34 cellular contexts compared by ENCODE assay signal in the genomic region with DNA sequence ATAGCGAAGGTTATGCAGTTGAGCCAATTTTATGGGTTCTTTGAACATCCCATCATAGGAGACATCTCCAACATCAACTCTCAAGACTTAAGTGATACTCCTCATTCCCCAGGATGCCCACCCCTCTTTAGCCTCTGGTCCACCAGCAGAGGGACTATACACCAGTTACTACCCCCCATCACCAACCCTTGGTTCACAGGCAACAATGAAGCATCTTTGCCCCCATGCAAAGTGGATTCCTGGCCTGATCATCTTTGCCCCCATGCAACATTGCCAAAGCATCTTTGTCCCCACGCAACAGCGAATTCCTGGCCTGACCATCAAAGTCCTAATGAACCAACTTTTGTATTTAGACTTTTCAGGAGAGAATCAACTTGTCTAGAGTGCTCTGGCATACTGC. TPM values are rescaled to one million over a fixed set of nuclear protein-coding genes. Genes with fewer than 3 reads are reported as not detected.
DNase-seq lines count a peak whose midpoint lies in the region; ATAC-seq and TF ChIP-seq lines count a peak whose summit lies in the region.
"Had no signal": no experiment of that assay in that cellular context is flagged by ENCODE, and none has a peak within 500 bp of the region (broad histone marks: within the 10 kb centered on the region; RNA-seq: fewer than 3 reads in every experiment).

No MANE protein-coding gene starts in this region.

- H3K27ac Mint-ChIP-seq in activated CD4-positive, alpha-beta T cell treated with anti-CD3 and anti-CD28 coated beads, Interleukin-2, amount 10 ng/mL, durations not matched to agents 7 days and 5 days: peak overlapping the region; percentile 48
- no peak overlapping the region for H3K27ac Mint-ChIP-seq in activated CD4-positive, alpha-beta T cell treated with anti-CD3 and anti-CD28 coated beads for 36 hours
- peak overlapping the region; percentile 59 for H3K27ac Mint-ChIP-seq in activated CD8-positive, alpha-beta T cell treated with anti-CD3 and anti-CD28 coated beads for 36 hours
- H3K27ac Mint-ChIP-seq in central memory CD8-positive, alpha-beta T cell (ENCODE audit: low read depth): peak overlapping the region; percentile 98
- H3K27ac Mint-ChIP-seq: CD14-positive monocyte, endodermal cell had no signal

- ATAC-seq in activated CD4-positive, alpha-beta T cell treated with anti-CD3 and anti-CD28 coated beads for 36 hours: no peak
- ATAC-seq in activated CD8-positive, alpha-beta T cell treated with anti-CD3 and anti-CD28 coated beads for 36 hours: no peak
- no peak for ATAC-seq in central memory CD8-positive, alpha-beta T cell (replicated peaks; ENCODE audit: extremely low read depth, poor library complexity, severe bottlenecking)
- ATAC-seq in HG02981 (IDR thresholded peaks at IDR 0.05; ENCODE audit: unreplicated experiment): no peak
- no peak for ATAC-seq in GM19455 (IDR thresholded peaks at IDR 0.05; ENCODE audit: unreplicated experiment)
- ATAC-seq: esophagus mucosa, right cardiac atrium had no signal

- H3K9me3 Mint-ChIP-seq in activated CD4-positive, alpha-beta T cell treated with anti-CD3 and anti-CD28 coated beads, Interleukin-2, amount 10 ng/mL, durations not matched to agents 7 days and 5 days: peaks cover 10% of the 10 kb centered on the region
- H3K9me3 Mint-ChIP-seq in activated CD4-positive, alpha-beta T cell treated with anti-CD3 and anti-CD28 coated beads for 36 hours (ENCODE audit: low read depth): no peaks in the 10 kb centered on the region
- H3K9me3 Mint-ChIP-seq in activated CD8-positive, alpha-beta T cell treated with anti-CD3 and anti-CD28 coated beads for 36 hours: no peaks in the 10 kb centered on the region
- H3K9me3 Mint-ChIP-seq in central memory CD8-positive, alpha-beta T cell: no peaks in the 10 kb centered on the region
- H3K9me3 Mint-ChIP-seq: endodermal cell had no signal

- H3K4me1 Mint-ChIP-seq in activated CD4-positive, alpha-beta T cell treated with anti-CD3 and anti-CD28 coated beads, Interleukin-2, amount 10 ng/mL, durations not matched to agents 7 days and 5 days: peaks cover 80% of the 10 kb centered on the region
- peaks cover 59% of the 10 kb centered on the region for H3K4me1 Mint-ChIP-seq in activated CD4-positive, alpha-beta T cell treated with anti-CD3 and anti-CD28 coated beads for 36 hours
- H3K4me1 Mint-ChIP-seq in activated CD8-positive, alpha-beta T cell treated with anti-CD3 and anti-CD28 coated beads for 36 hours (ENCODE audit: low read depth): peaks cover 65% of the 10 kb centered on the region
- peaks cover 82% of the 10 kb centered on the region for H3K4me1 Mint-ChIP-seq in central memory CD8-positive, alpha-beta T cell

- H3K36me3 Mint-ChIP-seq in activated CD4-positive, alpha-beta T cell treated with anti-CD3 and anti-CD28 coated beads, Interleukin-2, amount 10 ng/mL, durations not matched to agents 7 days and 5 days (ENCODE audit: low read depth): peaks cover 65% of the 10 kb centered on the region
- peaks cover 10% of the 10 kb centered on the region for H3K36me3 Mint-ChIP-seq in activated CD4-positive, alpha-beta T cell treated with anti-CD3 and anti-CD28 coated beads for 36 hours (ENCODE audit: low read depth)
- H3K36me3 Mint-ChIP-seq in activated CD8-positive, alpha-beta T cell treated with anti-CD3 and anti-CD28 coated beads for 36 hours (ENCODE audit: low read depth): peaks cover 32% of the 10 kb centered on the region
- peaks cover 4% of the 10 kb centered on the region for H3K36me3 Mint-ChIP-seq in central memory CD8-positive, alpha-beta T cell (ENCODE audit: insufficient read depth)
- H3K36me3 Mint-ChIP-seq: CD14-positive monocyte had no signal

- TF ChIP-seq CTCF in GM12872 (IDR thresholded peaks at IDR 0.05; ENCODE audit: insufficient read depth, low read depth, low read length): peak; percentile 28; the same call in 1 of the 3 replicates
- no peak for TF ChIP-seq CTCF in activated CD8-positive, alpha-beta T cell treated with anti-CD3 and anti-CD28 coated beads for 36 hours (IDR thresholded peaks at IDR 0.05)

- DNase-seq in activated CD4-positive, alpha-beta T cell treated with anti-CD3 and anti-CD28 coated beads, Interleukin-2, amount 10 ng/mL, durations not matched to agents 7 days and 5 days: no peak
- DNase-seq in activated CD4-positive, alpha-beta T cell treated with anti-CD3 and anti-CD28 coated beads for 36 hours: no peak
- DNase-seq in activated CD8-positive, alpha-beta T cell treated with anti-CD3 and anti-CD28 coated beads for 36 hours: no peak
- no peak for DNase-seq in central memory CD8-positive, alpha-beta T cell (ENCODE audit: low spot score in 2 of 2)
- no peak for DNase-seq in putamen (ENCODE audit: low spot score)
- DNase-seq: activated CD4-positive, alpha-beta T cell treated with anti-CD3 and anti-CD28 coated beads, Interleukin-2, amount 50 U/mL, for 1 hour; activated CD8-positive, alpha-beta memory T cell treated with anti-CD3 and anti-CD28 coated beads, Interleukin-2, amount 50 U/mL, for 48 hours; activated gamma-delta T cell; caudate nucleus; dermis blood vessel endothelial cell; DND-41; endodermal cell; GF-D8; glutamatergic neuron; left ventricle myocardium inferior; mesenchymal stem cell; MV-4-11; NCI-H146; NCI-H774; Peyer's patch; posterior cingulate gyrus; right cardiac atrium; SHP77; thyroid gland; uterus; WERI-Rb-1 had no signal

- no peak overlapping the region for H3K4me3 Mint-ChIP-seq in activated CD4-positive, alpha-beta T cell treated with anti-CD3 and anti-CD28 coated beads, Interleukin-2, amount 10 ng/mL, durations not matched to agents 7 days and 5 days
- H3K4me3 Mint-ChIP-seq in activated CD4-positive, alpha-beta T cell treated with anti-CD3 and anti-CD28 coated beads for 36 hours: no peak overlapping the region
- no peak overlapping the region for H3K4me3 Mint-ChIP-seq in activated CD8-positive, alpha-beta T cell treated with anti-CD3 and anti-CD28 coated beads for 36 hours
- no peak overlapping the region for H3K4me3 Mint-ChIP-seq in central memory CD8-positive, alpha-beta T cell
- H3K4me3 Mint-ChIP-seq: CD14-positive monocyte, endodermal cell had no signal

- no peaks in the 10 kb centered on the region for H3K27me3 Mint-ChIP-seq in activated CD4-positive, alpha-beta T cell treated with anti-CD3 and anti-CD28 coated beads, Interleukin-2, amount 10 ng/mL, durations not matched to agents 7 days and 5 days
- H3K27me3 Mint-ChIP-seq in activated CD4-positive, alpha-beta T cell treated with anti-CD3 and anti-CD28 coated beads for 36 hours: no peaks in the 10 kb centered on the region
- no peaks in the 10 kb centered on the region for H3K27me3 Mint-ChIP-seq in activated CD8-positive, alpha-beta T cell treated with anti-CD3 and anti-CD28 coated beads for 36 hours
- H3K27me3 Mint-ChIP-seq in central memory CD8-positive, alpha-beta T cell: no peaks in the 10 kb centered on the region

- intact Hi-C loops in activated CD4-positive, alpha-beta T cell treated with anti-CD3 and anti-CD28 coated beads for 36 hours (cut with DNase I, micrococcal nuclease): no loop called here
- intact Hi-C loops in activated CD8-positive, alpha-beta T cell treated with anti-CD3 and anti-CD28 coated beads for 36 hours (cut with micrococcal nuclease): no loop called here

- POLR2A ChIA-PET in activated CD4-positive, alpha-beta T cell treated with anti-CD3 and anti-CD28 coated beads, Interleukin-2, amount 10 ng/mL, durations not matched to agents 7 days and 5 days (lab: Charles Lee): no interaction called here
- POLR2A ChIA-PET in activated CD4-positive, alpha-beta T cell treated with anti-CD3 and anti-CD28 coated beads for 36 hours (lab: Charles Lee): interaction anchor here (0.6 kb wide), 1 partner anchor 11 kb away, joined by 5 read pairs; no protein-coding TSS in a partner anchor
- POLR2A ChIA-PET in activated CD8-positive, alpha-beta T cell treated with anti-CD3 and anti-CD28 coated beads for 36 hours (lab: Charles Lee): interaction anchor here (1.0 to 13.9 kb wide), 4 partner anchors 13 to 28 kb away, joined by 3 to 204 read pairs (median 8); a partner anchor contains a TSS

- CTCF ChIA-PET in activated CD4-positive, alpha-beta T cell treated with anti-CD3 and anti-CD28 coated beads, Interleukin-2, amount 10 ng/mL, durations not matched to agents 7 days and 5 days (lab: Charles Lee): interaction anchor here (0.9 to 1.5 kb wide), 2 partner anchors 13 to 15 kb away, joined by 4 read pairs; no protein-coding TSS in a partner anchor
- CTCF ChIA-PET in activated CD4-positive, alpha-beta T cell treated with anti-CD3 and anti-CD28 coated beads for 36 hours (lab: Charles Lee): interaction anchor here (0.8 to 1.7 kb wide), 3 partner anchors 8 to 14 kb away, joined by 3 to 8 read pairs (median 4); no protein-coding TSS in a partner anchor
- CTCF ChIA-PET in activated CD8-positive, alpha-beta T cell treated with anti-CD3 and anti-CD28 coated beads for 36 hours (lab: Charles Lee): interaction anchor here (0.8 to 1.9 kb wide), 3 partner anchors 9 to 37 kb away, joined by 3 to 6 read pairs (median 4); no protein-coding TSS in a partner anchor

RNA-seq across cellular contexts. Expression of a gene that starts 19.1 kb away (rescaled TPM):
- total RNA-seq in activated CD4-positive, alpha-beta T cell treated with anti-CD3 and anti-CD28 coated beads, Interleukin-2, amount 10 ng/mL, durations not matched to agents 7 days and 5 days: 10 to 100 TPM; 31.0 to 35.0 TPM
- total RNA-seq in activated CD4-positive, alpha-beta T cell treated with anti-CD3 and anti-CD28 coated beads for 36 hours: 1 to 10 TPM; 1.1 to 1.3 TPM
- total RNA-seq in activated CD8-positive, alpha-beta T cell treated with anti-CD3 and anti-CD28 coated beads for 36 hours: 1 to 10 TPM; 1.4 to 2.2 TPM
- total RNA-seq: dermis blood vessel endothelial cell, endodermal cell, fibroblast of villous mesenchyme, left ventricle myocardium inferior, LHCN-M2, right cardiac atrium, smooth muscle cell, thyroid gland, uterus had no signal

RNA-seq across cellular contexts. Expression of a gene that starts 28.1 kb away (rescaled TPM):
- 100 to 1,000 TPM; 399 to 432 TPM for total RNA-seq in activated CD4-positive, alpha-beta T cell treated with anti-CD3 and anti-CD28 coated beads, Interleukin-2, amount 10 ng/mL, durations not matched to agents 7 days and 5 days
- 100 to 1,000 TPM; 153 to 171 TPM for total RNA-seq in activated CD4-positive, alpha-beta T cell treated with anti-CD3 and anti-CD28 coated beads for 36 hours
- 100 to 1,000 TPM; 190 to 198 TPM for total RNA-seq in activated CD8-positive, alpha-beta T cell treated with anti-CD3 and anti-CD28 coated beads for 36 hours

RNA-seq across cellular contexts. Expression of a gene that starts 42.6 kb away (rescaled TPM):
- total RNA-seq in activated CD4-positive, alpha-beta T cell treated with anti-CD3 and anti-CD28 coated beads, Interleukin-2, amount 10 ng/mL, durations not matched to agents 7 days and 5 days: 10 to 100 TPM; 60.4 to 66.3 TPM
- 10 to 100 TPM; 40.3 to 41.9 TPM for total RNA-seq in activated CD4-positive, alpha-beta T cell treated with anti-CD3 and anti-CD28 coated beads for 36 hours
- total RNA-seq in activated CD8-positive, alpha-beta T cell treated with anti-CD3 and anti-CD28 coated beads for 36 hours: 10 to 100 TPM; 40.5 to 45.3 TPM

RNA-seq across cellular contexts. Expression of a gene that starts 53.4 kb away (rescaled TPM):
- total RNA-seq in activated CD4-positive, alpha-beta T cell treated with anti-CD3 and anti-CD28 coated beads, Interleukin-2, amount 10 ng/mL, durations not matched to agents 7 days and 5 days: not detected
- not detected for total RNA-seq in activated CD4-positive, alpha-beta T cell treated with anti-CD3 and anti-CD28 coated beads for 36 hours
- total RNA-seq in activated CD8-positive, alpha-beta T cell treated with anti-CD3 and anti-CD28 coated beads for 36 hours: not detected
- total RNA-seq: dermis blood vessel endothelial cell, endodermal cell, esophagus mucosa, fibroblast of villous mesenchyme, left ventricle myocardium inferior, LHCN-M2, Peyer's patch, right cardiac atrium, smooth muscle cell, thyroid gland, uterus had no signal

Comparison
In these comparisons a context has a peak if more than half of its experiments do, and no peak if none do; other contexts are left out.
1. RNA of a gene that starts 19.1 kb away (total RNA-seq): 31.0 to 35.0 TPM in activated CD4-positive, alpha-beta T cell treated with anti-CD3 and anti-CD28 coated beads, Interleukin-2, amount 10 ng/mL, durations not matched to agents 7 days and 5 days; 1.4 to 2.2 TPM in activated CD8-positive, alpha-beta T cell treated with anti-CD3 and anti-CD28 coated beads for 36 hours and 1.1 to 1.3 TPM in activated CD4-positive, alpha-beta T cell treated with anti-CD3 and anti-CD28 coated beads for 36 hours; every median in the first group is over 10 times any median in the second.